In genomic region chr14:69694730-69695663, GRCh38 we compare ENCODE assay signal across 10 cellular contexts.
DNase-seq lines count a peak whose midpoint lies in the region; ATAC-seq, FAIRE-seq and TF ChIP-seq lines count a peak whose summit lies in the region.
"Had no signal": no experiment of that assay in that cellular context is flagged by ENCODE, and none has a peak within 500 bp of the region (broad histone marks: within the 10 kb centered on the region; RNA-seq: fewer than 3 reads in every experiment).

No MANE protein-coding gene starts in this region.

- peak overlapping the region in 6 of 7 donors; percentile 4 to 87 (median 74) for H3K27ac Mint-ChIP-seq in CD4-positive, alpha-beta memory T cell
- peak overlapping the region in 8 of 10 donors; percentile 15 to 79 (median 57) for H3K27ac Mint-ChIP-seq in naive thymus-derived CD8-positive, alpha-beta T cell

- H3K4me3 Mint-ChIP-seq in CD4-positive, alpha-beta memory T cell: peak overlapping the region in 1 of 8 donors; percentile 2
- H3K4me3 Mint-ChIP-seq in naive thymus-derived CD8-positive, alpha-beta T cell: peak overlapping the region in 2 of 10 donors; percentile 18 to 26

- H3K9ac ChIP-seq in SK-N-SH: no peak overlapping the region

- no peak for DNase-seq in CD4-positive, alpha-beta memory T cell
- DNase-seq in HL-60 (ENCODE audit: low read depth in 1 of 2, low spot score in 1 of 2) (no peak), cerebellum (ENCODE audit: low spot score) (peak; percentile 47), NCI-H2081 treated with DMSO at 0.1 percent for 48 hours (lab: John Stamatoyannopoulos, UW) (no peak), SK-N-SH (no peak), urothelium cell line (ENCODE audit: low spot score) (no peak)
- DNase-seq in naive thymus-derived CD8-positive, alpha-beta T cell: no peak
- DNase-seq in stimulated activated CD4-positive, alpha-beta T cell treated with anti-CD3 and anti-CD28 coated beads, Interleukin-15, amount 100 ng/mL, for 24 hours: no peak
- DNase-seq: stimulated activated CD4-positive, alpha-beta T cell treated with anti-CD3 and anti-CD28 coated beads, Interleukin-1b, Interleukin-23, amount 100 ng/mL, for 48 hours had no signal

- no peaks in the 10 kb centered on the region for H3K79me2 ChIP-seq in SK-N-SH (ENCODE audit: insufficient read depth)

- FAIRE-seq in urothelium cell line (lab: Jason Lieb, UNC): no peak
- FAIRE-seq: colon had no signal

- no peak for ATAC-seq in naive thymus-derived CD8-positive, alpha-beta T cell

- no peaks in the 10 kb centered on the region for H3K9me3 Mint-ChIP-seq in CD4-positive, alpha-beta memory T cell
- H3K9me3 Mint-ChIP-seq in naive thymus-derived CD8-positive, alpha-beta T cell: no peaks in the 10 kb centered on the region

- no peaks in the 10 kb centered on the region for H3K9me3 ChIP-seq in CD4-positive, alpha-beta memory T cell (ENCODE audit: control insufficient read depth in 1 of 2, low read length in 2 of 2)
- H3K9me3 ChIP-seq in SK-N-SH: no peaks in the 10 kb centered on the region

- no peak overlapping the region for H3K4me2 ChIP-seq in SK-N-SH

- H3K27me3 ChIP-seq in CD4-positive, alpha-beta memory T cell (ENCODE audit: insufficient read depth, low read length): no peaks in the 10 kb centered on the region
- no peaks in the 10 kb centered on the region for H3K27me3 ChIP-seq in HL-60 (ENCODE audit: insufficient read depth, poor library complexity, severe bottlenecking)
- H3K27me3 ChIP-seq in SK-N-SH (ENCODE audit: insufficient read depth): no peaks in the 10 kb centered on the region

- H3K27ac ChIP-seq in CD4-positive, alpha-beta memory T cell (ENCODE audit: low read depth, low read length): no peak overlapping the region
- H3K27ac ChIP-seq in HL-60 (replicated peaks) (peak overlapping the region; percentile 32), SK-N-SH (ENCODE audit: low read depth in 2 of 2, low read length in 1 of 2) (peak overlapping the region in 1 of 2 experiments; percentile 97; a peak in 2 of 4 replicates)

- no peaks in the 10 kb centered on the region for H3F3A ChIP-seq in SK-N-SH (replicated peaks; ENCODE audit: insufficient read depth)

- H2AFZ ChIP-seq in SK-N-SH (ENCODE audit: low read depth): no peak overlapping the region

- intact Hi-C loops in CD4-positive, alpha-beta memory T cell (cut with micrococcal nuclease): no loop called here

- no peaks in the 10 kb centered on the region for H3K36me3 ChIP-seq in CD4-positive, alpha-beta memory T cell (ENCODE audit: insufficient read depth, low read length)
- H3K36me3 ChIP-seq in SK-N-SH (replicated peaks in 1 of 2; ENCODE audit: control insufficient read depth in 1 of 2, insufficient read depth in 2 of 2, low read length in 1 of 2): no peaks in the 10 kb centered on the region

- H3K4me1 ChIP-seq in CD4-positive, alpha-beta memory T cell (ENCODE audit: insufficient read depth, low read length): peaks cover 64% of the 10 kb centered on the region
- H3K4me1 ChIP-seq in SK-N-SH (ENCODE audit: control insufficient read depth in 1 of 2, insufficient read depth in 2 of 2, low read depth in 1 of 2, low read length in 1 of 2): peaks cover 9 to 48% of the 10 kb centered on the region in 2 experiments; a peak in 3 of 4 replicates

- TF ChIP-seq RAD21 in SK-N-SH (IDR thresholded peaks at IDR 0.05; ENCODE audit: low read length): no peak

- no peak overlapping the region for H3K4me3 ChIP-seq in CD4-positive, alpha-beta memory T cell (ENCODE audit: low read length in 2 of 2)
- H3K4me3 ChIP-seq in HL-60 (replicated peaks; ENCODE audit: insufficient read depth, low read length): no peak overlapping the region
- H3K4me3 ChIP-seq in SK-N-SH (ENCODE audit: low read depth in 2 of 2, low read length in 1 of 2): no peak overlapping the region

- WGBS in SK-N-SH (ENCODE audit: low lambda C conversion rate): 95% methylated on average over 9 of the region's 10 CpGs

- CTCF ChIA-PET in CD4-positive, alpha-beta memory T cell (lab: Charles Lee; ENCODE audit: partially characterized antibody): no interaction called here
- CTCF ChIA-PET in SK-N-SH (lab: Yijun Ruan, JAX): interaction anchor here (1.1 kb wide), 1 partner anchor 32 kb away, joined by 3 read pairs; no protein-coding TSS in a partner anchor

- H4K20me1 ChIP-seq in SK-N-SH (ENCODE audit: insufficient read depth): no peaks in the 10 kb centered on the region

- POLR2A ChIA-PET in CD4-positive, alpha-beta memory T cell (lab: Charles Lee; ENCODE audit: partially characterized antibody): no interaction called here
- POLR2A ChIA-PET in naive thymus-derived CD8-positive, alpha-beta T cell (lab: Charles Lee): no interaction called here
- POLR2A ChIA-PET in SK-N-SH (lab: Yijun Ruan, JAX): no interaction called here

- H3K36me3 Mint-ChIP-seq in CD4-positive, alpha-beta memory T cell: peaks cover 12 to 24% of the 10 kb centered on the region in 2 donors
- H3K36me3 Mint-ChIP-seq in naive thymus-derived CD8-positive, alpha-beta T cell: peaks cover 0 to 27% (median 2%) of the 10 kb centered on the region in 3 donors

- H3K9me2 ChIP-seq in SK-N-SH: no peaks in the 10 kb centered on the region

- no peak for TF ChIP-seq CTCF in HL-60 (IDR thresholded peaks at IDR 0.05; ENCODE audit: insufficient read depth, low read length)
- TF ChIP-seq CTCF in SK-N-SH (IDR thresholded peaks at IDR 0.05): no peak

- no peak for TF ChIP-seq EP300 in SK-N-SH (IDR thresholded peaks at IDR 0.05; ENCODE audit: borderline replicate concordance in 1 of 2, low read depth in 1 of 2, low read length in 1 of 2)

- no peaks in the 10 kb centered on the region for H3K27me3 Mint-ChIP-seq in CD4-positive, alpha-beta memory T cell
- no peaks in the 10 kb centered on the region for H3K27me3 Mint-ChIP-seq in naive thymus-derived CD8-positive, alpha-beta T cell

- peaks cover 60 to 88% (median 73%) of the 10 kb centered on the region in 4 donors for H3K4me1 Mint-ChIP-seq in CD4-positive, alpha-beta memory T cell
- peaks cover 48 to 98% (median 82%) of the 10 kb centered on the region in 4 donors for H3K4me1 Mint-ChIP-seq in naive thymus-derived CD8-positive, alpha-beta T cell

TF ChIP-seq in SK-N-SH, 30 proteins besides CTCF, POLR2A, EP300 and RAD21:
- no peak for TF ChIP-seq MAX (IDR thresholded peaks at IDR 0.05; ENCODE audit: low read depth)
